In the genomic region with DNA sequence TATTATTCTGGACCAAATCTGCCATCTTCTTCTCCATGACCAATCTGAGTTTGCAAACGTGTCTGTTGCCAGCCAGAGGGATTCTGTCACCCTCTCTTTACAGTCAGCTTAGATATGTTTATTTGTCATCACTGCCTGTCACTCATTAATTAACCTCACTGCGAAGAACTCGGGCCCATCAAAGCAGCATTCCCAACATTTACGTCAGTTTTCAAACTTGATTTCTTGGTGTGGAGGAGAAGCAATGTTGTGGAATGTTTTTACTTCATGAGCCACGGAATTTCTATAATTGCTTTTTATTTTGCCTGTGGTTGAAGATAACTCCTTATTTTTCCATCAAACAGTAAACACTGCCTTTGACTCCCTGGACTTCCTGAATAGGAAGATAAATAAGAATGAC, we compare ENCODE assay signal across 1 cellular context.
TF ChIP-seq lines count a peak whose summit lies in the region.

No MANE protein-coding gene starts in this region.

TF ChIP-seq in GM23338, 12 proteins besides CTCF, POLR2A, EP300 and RAD21 (continued from another document):
- TF ChIP-seq, protein P1, sequence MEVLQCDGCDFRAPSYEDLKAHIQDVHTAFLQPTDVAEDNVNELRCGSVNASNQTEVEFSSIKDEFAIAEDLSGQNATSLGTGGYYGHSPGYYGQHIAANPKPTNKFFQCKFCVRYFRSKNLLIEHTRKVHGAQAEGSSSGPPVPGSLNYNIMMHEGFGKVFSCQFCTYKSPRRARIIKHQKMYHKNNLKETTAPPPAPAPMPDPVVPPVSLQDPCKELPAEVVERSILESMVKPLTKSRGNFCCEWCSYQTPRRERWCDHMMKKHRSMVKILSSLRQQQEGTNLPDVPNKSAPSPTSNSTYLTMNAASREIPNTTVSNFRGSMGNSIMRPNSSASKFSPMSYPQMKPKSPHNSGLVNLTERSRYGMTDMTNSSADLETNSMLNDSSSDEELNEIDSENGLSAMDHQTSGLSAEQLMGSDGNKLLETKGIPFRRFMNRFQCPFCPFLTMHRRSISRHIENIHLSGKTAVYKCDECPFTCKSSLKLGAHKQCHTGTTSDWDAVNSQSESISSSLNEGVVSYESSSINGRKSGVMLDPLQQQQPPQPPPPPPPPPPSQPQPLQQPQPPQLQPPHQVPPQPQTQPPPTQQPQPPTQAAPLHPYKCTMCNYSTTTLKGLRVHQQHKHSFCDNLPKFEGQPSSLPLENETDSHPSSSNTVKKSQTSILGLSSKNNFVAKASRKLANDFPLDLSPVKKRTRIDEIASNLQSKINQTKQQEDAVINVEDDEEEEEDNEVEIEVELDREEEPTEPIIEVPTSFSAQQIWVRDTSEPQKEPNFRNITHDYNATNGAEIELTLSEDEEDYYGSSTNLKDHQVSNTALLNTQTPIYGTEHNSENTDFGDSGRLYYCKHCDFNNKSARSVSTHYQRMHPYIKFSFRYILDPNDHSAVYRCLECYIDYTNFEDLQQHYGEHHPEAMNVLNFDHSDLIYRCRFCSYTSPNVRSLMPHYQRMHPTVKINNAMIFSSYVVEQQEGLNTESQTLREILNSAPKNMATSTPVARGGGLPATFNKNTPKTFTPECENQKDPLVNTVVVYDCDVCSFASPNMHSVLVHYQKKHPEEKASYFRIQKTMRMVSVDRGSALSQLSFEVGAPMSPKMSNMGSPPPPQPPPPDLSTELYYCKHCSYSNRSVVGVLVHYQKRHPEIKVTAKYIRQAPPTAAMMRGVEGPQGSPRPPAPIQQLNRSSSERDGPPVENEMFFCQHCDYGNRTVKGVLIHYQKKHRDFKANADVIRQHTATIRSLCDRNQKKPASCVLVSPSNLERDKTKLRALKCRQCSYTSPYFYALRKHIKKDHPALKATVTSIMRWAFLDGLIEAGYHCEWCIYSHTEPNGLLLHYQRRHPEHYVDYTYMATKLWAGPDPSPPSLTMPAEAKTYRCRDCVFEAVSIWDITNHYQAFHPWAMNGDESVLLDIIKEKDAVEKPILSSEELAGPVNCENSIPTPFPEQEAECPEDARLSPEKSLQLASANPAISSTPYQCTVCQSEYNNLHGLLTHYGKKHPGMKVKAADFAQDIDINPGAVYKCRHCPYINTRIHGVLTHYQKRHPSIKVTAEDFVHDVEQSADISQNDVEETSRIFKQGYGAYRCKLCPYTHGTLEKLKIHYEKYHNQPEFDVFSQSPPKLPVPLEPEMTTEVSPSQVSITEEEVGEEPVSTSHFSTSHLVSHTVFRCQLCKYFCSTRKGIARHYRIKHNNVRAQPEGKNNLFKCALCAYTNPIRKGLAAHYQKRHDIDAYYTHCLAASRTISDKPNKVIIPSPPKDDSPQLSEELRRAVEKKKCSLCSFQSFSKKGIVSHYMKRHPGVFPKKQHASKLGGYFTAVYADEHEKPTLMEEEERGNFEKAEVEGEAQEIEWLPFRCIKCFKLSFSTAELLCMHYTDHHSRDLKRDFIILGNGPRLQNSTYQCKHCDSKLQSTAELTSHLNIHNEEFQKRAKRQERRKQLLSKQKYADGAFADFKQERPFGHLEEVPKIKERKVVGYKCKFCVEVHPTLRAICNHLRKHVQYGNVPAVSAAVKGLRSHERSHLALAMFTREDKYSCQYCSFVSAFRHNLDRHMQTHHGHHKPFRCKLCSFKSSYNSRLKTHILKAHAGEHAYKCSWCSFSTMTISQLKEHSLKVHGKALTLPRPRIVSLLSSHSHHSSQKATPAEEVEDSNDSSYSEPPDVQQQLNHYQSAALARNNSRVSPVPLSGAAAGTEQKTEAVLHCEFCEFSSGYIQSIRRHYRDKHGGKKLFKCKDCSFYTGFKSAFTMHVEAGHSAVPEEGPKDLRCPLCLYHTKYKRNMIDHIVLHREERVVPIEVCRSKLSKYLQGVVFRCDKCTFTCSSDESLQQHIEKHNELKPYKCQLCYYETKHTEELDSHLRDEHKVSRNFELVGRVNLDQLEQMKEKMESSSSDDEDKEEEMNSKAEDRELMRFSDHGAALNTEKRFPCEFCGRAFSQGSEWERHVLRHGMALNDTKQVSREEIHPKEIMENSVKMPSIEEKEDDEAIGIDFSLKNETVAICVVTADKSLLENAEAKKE (CRISPR knock-in tag; IDR thresholded peaks at IDR 0.05): no peak
- TF ChIP-seq ZNF114 (CRISPR knock-in tag; IDR thresholded peaks at IDR 0.05): no peak
